In the genomic region with DNA sequence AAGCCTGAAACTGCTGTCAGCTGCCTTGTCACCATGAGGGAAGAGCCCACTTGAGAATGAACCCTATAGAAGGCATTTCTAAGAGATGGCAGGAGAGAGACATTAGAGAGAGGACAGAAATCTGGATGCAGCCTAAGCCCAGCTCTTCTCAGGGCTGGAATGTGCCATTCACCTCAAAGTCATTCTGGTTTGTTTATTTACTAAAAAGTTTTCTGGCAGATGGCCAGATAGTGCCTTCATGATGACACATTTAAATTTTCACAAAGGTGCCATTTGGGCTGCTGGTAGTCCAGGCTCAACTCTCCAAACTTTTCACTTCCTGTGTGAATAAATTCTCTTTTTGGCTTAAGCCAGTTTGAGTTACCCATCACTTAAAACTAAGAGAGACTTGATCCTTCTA, we compare ENCODE assay signal across 22 cellular contexts.
"Had no signal": no experiment of that assay in that cellular context is flagged by ENCODE, and none has a peak within 500 bp of the region (broad histone marks: within the 10 kb centered on the region; RNA-seq: fewer than 3 reads in every experiment).

No MANE protein-coding gene starts in this region.

- FAIRE-seq: islet of Langerhans had no signal

- H3K27ac ChIP-seq: gastrocnemius medialis, heart right ventricle, neutrophil, parathyroid adenoma, sigmoid colon, tibial artery, vagina had no signal

- H3K27me3 Mint-ChIP-seq: stimulated activated memory B cell treated with anti-CD40 and anti-IgM and Interleukin-4, amounts not matched to agents 10 μg/mL and 1 μg/mL and 100 μg/mL, for 72 hours had no signal

- H3K27ac Mint-ChIP-seq: activated CD8-positive, alpha-beta T cell treated with anti-CD3 and anti-CD28 coated beads for 36 hours; activated naive CD8-positive, alpha-beta T cell treated with anti-CD3 and anti-CD28 coated beads, Interleukin-2, amount 10 ng/mL, durations not matched to agents 7 days and 5 days; activated T-cell treated with anti-CD3 and anti-CD28 coated beads, Interleukin-2, amount 50 U/mL, for 72 hours; memory B cell; natural killer cell; stimulated activated memory B cell treated with anti-CD40 and anti-IgM and Interleukin-4, amounts not matched to agents 10 μg/mL and 1 μg/mL and 100 μg/mL, for 72 hours; WTC11 had no signal

- H3K4me1 Mint-ChIP-seq: activated naive CD8-positive, alpha-beta T cell treated with anti-CD3 and anti-CD28 coated beads, Interleukin-2, amount 10 ng/mL, durations not matched to agents 7 days and 5 days; memory B cell; natural killer cell; stimulated activated memory B cell treated with anti-CD40 and anti-IgM and Interleukin-4, amounts not matched to agents 10 μg/mL and 1 μg/mL and 100 μg/mL, for 72 hours had no signal

- H3K4me3 ChIP-seq: gastrocnemius medialis, heart right ventricle, sigmoid colon, tibial artery, vagina had no signal

- H3K4me1 ChIP-seq: heart right ventricle, tibial artery, vagina had no signal

- H3K9me3 Mint-ChIP-seq: activated CD8-positive, alpha-beta T cell treated with anti-CD3 and anti-CD28 coated beads for 36 hours; activated naive CD8-positive, alpha-beta T cell treated with anti-CD3 and anti-CD28 coated beads, Interleukin-2, amount 10 ng/mL, durations not matched to agents 7 days and 5 days; activated T-cell treated with anti-CD3 and anti-CD28 coated beads, Interleukin-2, amount 50 U/mL, for 72 hours; memory B cell; natural killer cell; stimulated activated memory B cell treated with anti-CD40 and anti-IgM and Interleukin-4, amounts not matched to agents 10 μg/mL and 1 μg/mL and 100 μg/mL, for 72 hours; WTC11 had no signal

- H3K9me3 ChIP-seq: gastrocnemius medialis, heart right ventricle, neutrophil, sigmoid colon, tibial artery, vagina had no signal

- ATAC-seq: activated CD8-positive, alpha-beta T cell treated with anti-CD3 and anti-CD28 coated beads for 36 hours; activated T-cell treated with anti-CD3 and anti-CD28 coated beads, Interleukin-2, amount 50 U/mL, for 72 hours; gastrocnemius medialis; heart right ventricle; left lobe of liver; natural killer cell; stimulated activated memory B cell treated with anti-CD40 and anti-IgM and Interleukin-4, amounts not matched to agents 10 μg/mL and 1 μg/mL and 100 μg/mL, for 72 hours; WTC11 had no signal

- DNase-seq: activated CD4-positive, alpha-beta T cell treated with anti-CD3 and anti-CD28 coated beads for 4 hours; activated CD8-positive, alpha-beta memory T cell treated with anti-CD3 and anti-CD28 coated beads, Interleukin-2, amount 50 U/mL, for 4 hours; activated CD8-positive, alpha-beta T cell treated with anti-CD3 and anti-CD28 coated beads for 36 hours; activated naive CD8-positive, alpha-beta T cell treated with anti-CD3 and anti-CD28 coated beads, Interleukin-2, amount 10 ng/mL, durations not matched to agents 7 days and 5 days; activated T-cell treated with anti-CD3 and anti-CD28 coated beads, Interleukin-2, amount 50 U/mL, for 72 hours; cerebellar nuclear complex; gastrocnemius medialis; heart right ventricle; natural killer cell; sigmoid colon; stimulated activated CD4-positive, alpha-beta T cell treated with anti-CD3 and anti-CD28 coated beads, Interleukin-12 subunit alpha, Interleukin-12 subunit beta, amount 100 ng/mL, for 4 hours; stimulated activated CD4-positive, alpha-beta T cell treated with anti-CD3 and anti-CD28 coated beads, Interleukin-2, amount 100 ng/mL, for 48 hours; T-helper 2 cell; tibial artery had no signal

- H3K4me3 Mint-ChIP-seq: activated CD8-positive, alpha-beta T cell treated with anti-CD3 and anti-CD28 coated beads for 36 hours; activated naive CD8-positive, alpha-beta T cell treated with anti-CD3 and anti-CD28 coated beads, Interleukin-2, amount 10 ng/mL, durations not matched to agents 7 days and 5 days; activated T-cell treated with anti-CD3 and anti-CD28 coated beads, Interleukin-2, amount 50 U/mL, for 72 hours; memory B cell; natural killer cell; stimulated activated memory B cell treated with anti-CD40 and anti-IgM and Interleukin-4, amounts not matched to agents 10 μg/mL and 1 μg/mL and 100 μg/mL, for 72 hours; WTC11 had no signal

- H3K36me3 Mint-ChIP-seq: activated naive CD8-positive, alpha-beta T cell treated with anti-CD3 and anti-CD28 coated beads, Interleukin-2, amount 10 ng/mL, durations not matched to agents 7 days and 5 days; memory B cell; natural killer cell; stimulated activated memory B cell treated with anti-CD40 and anti-IgM and Interleukin-4, amounts not matched to agents 10 μg/mL and 1 μg/mL and 100 μg/mL, for 72 hours; WTC11 had no signal
